Comparison of ENCODE assay signal across 12 cellular contexts in the genomic region with DNA sequence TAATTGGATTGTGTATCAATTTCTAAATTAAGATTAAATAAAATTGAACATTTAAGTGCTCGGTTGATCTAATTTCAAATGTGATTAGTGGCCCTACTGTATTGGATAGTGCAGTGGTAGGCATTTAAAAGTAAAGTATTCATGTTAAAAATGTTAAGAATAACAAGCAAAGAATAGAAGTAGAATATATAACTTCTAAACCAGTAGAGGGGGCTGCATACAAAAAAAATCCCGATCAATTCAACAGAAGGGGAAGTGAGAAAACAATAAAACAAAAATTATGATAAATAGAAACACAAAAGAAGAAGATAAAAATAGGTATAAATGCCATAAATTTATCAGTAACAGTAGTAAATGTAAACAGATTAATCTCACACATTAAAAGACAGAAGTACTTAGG. TPM values are rescaled to one million over a fixed set of nuclear protein-coding genes. Genes with fewer than 3 reads are reported as not detected.
DNase-seq lines count a peak whose midpoint lies in the region; ATAC-seq and TF ChIP-seq lines count a peak whose summit lies in the region.
"Had no signal": no experiment of that assay in that cellular context is flagged by ENCODE, and none has a peak within 500 bp of the region (broad histone marks: within the 10 kb centered on the region; RNA-seq: fewer than 3 reads in every experiment).

No MANE protein-coding gene starts in this region.

- H3K36me3 Mint-ChIP-seq in CD14-positive monocyte, result no peaks in the 10 kb centered on the region
- 0 out of 3 replicates have a peak, but pooled peaks cover under 1% of the 10 kb centered on the region for H3K36me3 Mint-ChIP-seq in GM23338 (ENCODE audit: low read depth)

- H3K27ac Mint-ChIP-seq in CD14-positive monocyte (no peak overlapping the region), GM23338 (no peak overlapping the region)
- H3K27ac Mint-ChIP-seq: activated naive CD4-positive, alpha-beta T cell treated with anti-CD3 and anti-CD28 coated beads, Interleukin-2, amount 50 U/mL, for 72 hours; T-helper 17 cell had no signal

- no peaks in the 10 kb centered on the region for H3K9me2 ChIP-seq in GM23338 (ENCODE audit: insufficient read depth)

- peaks cover 19% of the 10 kb centered on the region for H3K27me3 ChIP-seq in GM23338 (ENCODE audit: insufficient read depth)
- no peaks in the 10 kb centered on the region for H3K27me3 ChIP-seq in Peyer's patch

- no peak overlapping the region for H2AFZ ChIP-seq in GM23338

- H3K4me1 ChIP-seq in GM23338 (ENCODE audit: insufficient read depth) (peaks cover 8% of the 10 kb centered on the region; the same call in 1 of the 2 replicates), Peyer's patch (peaks cover 0 to 18% (median 5%) of the 10 kb centered on the region in 4 donors)

- no peak overlapping the region for H3K4me2 ChIP-seq in GM23338

- H3K4me3 Mint-ChIP-seq in CD14-positive monocyte, result no peak overlapping the region
- no peak overlapping the region for H3K4me3 Mint-ChIP-seq in GM23338
- H3K4me3 Mint-ChIP-seq: T-helper 17 cell had no signal

- H3K4me3 ChIP-seq in GM23338, result no peak overlapping the region
- H3K4me3 ChIP-seq in Peyer's patch, result no peak overlapping the region
- no peak overlapping the region for H3K4me3 ChIP-seq in foreskin fibroblast (ENCODE audit: low read depth in 1 of 2, low read length in 2 of 2)
- H3K4me3 ChIP-seq: gastroesophageal sphincter had no signal

- H3K9me3 Mint-ChIP-seq in CD14-positive monocyte (peaks cover 0 to 1% (median 0%) of the 10 kb centered on the region in 7 donors), GM23338 (peaks cover 4% of the 10 kb centered on the region)

- H3K9me3 ChIP-seq in Peyer's patch, result no peaks in the 10 kb centered on the region
- H3K9me3 ChIP-seq: gastroesophageal sphincter, neutrophil had no signal

- H3K79me2 ChIP-seq in GM23338 (replicated peaks; ENCODE audit: insufficient read depth), result no peaks in the 10 kb centered on the region

- DNase-seq in CD14-positive monocyte (ENCODE audit: low spot score) (no peak), GM23338 (ENCODE audit: low spot score) (peak; percentile 46), Peyer's patch (no peak), foreskin fibroblast (no peak), 8988T (no peak), NCI-H774 (lab: John Stamatoyannopoulos, UW) (no peak)
- DNase-seq: T-helper 17 cell had no signal

- H3K36me3 ChIP-seq in GM23338 (ENCODE audit: insufficient read depth) (no peaks in the 10 kb centered on the region), Peyer's patch (no peaks in the 10 kb centered on the region)
- H3K36me3 ChIP-seq: gastroesophageal sphincter, neutrophil had no signal

- no peaks in the 10 kb centered on the region for H4K20me1 ChIP-seq in GM23338 (replicated peaks; ENCODE audit: insufficient read depth)

- H3K27me3 Mint-ChIP-seq in CD14-positive monocyte (ENCODE audit: low read depth in 3 of 3) (peaks cover 5 to 19% (median 13%) of the 10 kb centered on the region in 3 donors), GM23338 (ENCODE audit: insufficient read depth, low read depth, poor library complexity) (peaks cover 10% of the 10 kb centered on the region)

- ATAC-seq in GM23338, result no peak
- ATAC-seq in GM19452 (IDR thresholded peaks at IDR 0.05; ENCODE audit: unreplicated experiment), result no peak
- no peak for ATAC-seq in HG03378 (IDR thresholded peaks at IDR 0.05; ENCODE audit: unreplicated experiment)
- ATAC-seq: activated naive CD4-positive, alpha-beta T cell treated with anti-CD3 and anti-CD28 coated beads, Interleukin-2, amount 50 U/mL, for 72 hours; gastroesophageal sphincter; T-helper 17 cell had no signal

- H3F3A ChIP-seq in GM23338 (replicated peaks; ENCODE audit: low read depth), result no peaks in the 10 kb centered on the region

- no peak for TF ChIP-seq POLR2A in Peyer's patch (IDR thresholded peaks at IDR 0.05)

- intact Hi-C loops in CD14-positive monocyte (cut with micrococcal nuclease), result loop anchor here (5.0 to 10.0 kb wide), 4 partner anchors 52 to 295 kb away; a partner anchor contains a TSS

- H3K27ac ChIP-seq in GM23338 (ENCODE audit: low read depth), result no peak overlapping the region
- H3K27ac ChIP-seq in Peyer's patch, result no peak overlapping the region
- H3K27ac ChIP-seq: gastroesophageal sphincter, neutrophil had no signal

- TF ChIP-seq CTCF in CD14-positive monocyte (IDR thresholded peaks at IDR 0.05) (peak; percentile 51), GM23338 (conservative IDR thresholded peaks at IDR 0.05; ENCODE audit: low read depth in 2 of 2) (peak in 1 of 2 experiments; percentile 74; a peak in 3 of 4 replicates), Peyer's patch (IDR thresholded peaks at IDR 0.05) (peak in 4 of 6 experiments; percentile 8 to 30 (median 22)), foreskin fibroblast (IDR thresholded peaks at IDR 0.05; ENCODE audit: low read depth, low read length) (peak; percentile 21)

- H3K4me1 Mint-ChIP-seq in CD14-positive monocyte (peaks cover 23% of the 10 kb centered on the region), GM23338 (peaks cover 8% of the 10 kb centered on the region)

TF ChIP-seq in GM23338, 12 proteins besides CTCF, POLR2A, EP300 and RAD21 (continues in another document):
- no peak for TF ChIP-seq JUNB (IDR thresholded peaks at IDR 0.05; ENCODE audit: unreplicated experiment)
- TF ChIP-seq EZH2phosphoT487 (IDR thresholded peaks at IDR 0.05; ENCODE audit: unreplicated experiment), result no peak
- no peak for TF ChIP-seq CREB1 (CRISPR knock-in tag; IDR thresholded peaks at IDR 0.05; ENCODE audit: low read depth)
- no peak for TF ChIP-seq NANOG (IDR thresholded peaks at IDR 0.05; ENCODE audit: borderline replicate concordance)
- TF ChIP-seq ZNF331 (CRISPR knock-in tag; IDR thresholded peaks at IDR 0.05; ENCODE audit: low read depth), result no peak
- no peak for TF ChIP-seq ZNF114 (CRISPR knock-in tag; IDR thresholded peaks at IDR 0.05)
- TF ChIP-seq POLR2AphosphoS5 (IDR thresholded peaks at IDR 0.05; ENCODE audit: low read depth), result no peak
- TF ChIP-seq, protein P1, sequence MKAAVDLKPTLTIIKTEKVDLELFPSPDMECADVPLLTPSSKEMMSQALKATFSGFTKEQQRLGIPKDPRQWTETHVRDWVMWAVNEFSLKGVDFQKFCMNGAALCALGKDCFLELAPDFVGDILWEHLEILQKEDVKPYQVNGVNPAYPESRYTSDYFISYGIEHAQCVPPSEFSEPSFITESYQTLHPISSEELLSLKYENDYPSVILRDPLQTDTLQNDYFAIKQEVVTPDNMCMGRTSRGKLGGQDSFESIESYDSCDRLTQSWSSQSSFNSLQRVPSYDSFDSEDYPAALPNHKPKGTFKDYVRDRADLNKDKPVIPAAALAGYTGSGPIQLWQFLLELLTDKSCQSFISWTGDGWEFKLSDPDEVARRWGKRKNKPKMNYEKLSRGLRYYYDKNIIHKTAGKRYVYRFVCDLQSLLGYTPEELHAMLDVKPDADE (IDR thresholded peaks at IDR 0.05), result no peak
- TF ChIP-seq EZH2 (IDR thresholded peaks at IDR 0.05; ENCODE audit: low read depth, unreplicated experiment), result no peak

RNA-seq across cellular contexts. Expression of a gene that starts 24.9 kb away (rescaled TPM):
- polyA plus RNA-seq in CD14-positive monocyte, result 1 to 10 TPM; 7.5 to 9.8 TPM
- total RNA-seq in GM23338 (2014; rRNA removed; shearing (Covaris generic)), result 0.14 TPM in 1 of 2 replicates, not detected in the other
- polyA plus RNA-seq in GM23338 (2016; fragmentation: Nextera tagmentation; extraction: Ambion mirVana), result not detected in 2 replicates
- 100 to 1,000 TPM in 1 of 4 donors, 1 to 10 TPM in 2, under 1 TPM in 1; 0.53 to 102 (median 4.6) TPM for total RNA-seq in Peyer's patch

RNA-seq across cellular contexts. Expression of a gene that starts 54.9 kb away (rescaled TPM):
- 1 to 10 TPM; 1.5 to 1.9 TPM for polyA plus RNA-seq in CD14-positive monocyte
- 10.7 and 11.3 TPM in 2 replicates for total RNA-seq in GM23338 (2014; rRNA removed; shearing (Covaris generic))
- polyA plus RNA-seq in GM23338 (2016; fragmentation: Nextera tagmentation; extraction: Ambion mirVana), result 4.8 and 5.5 TPM in 2 replicates
- 10 to 100 TPM in 1 of 4 donors, 1 to 10 TPM in 2, not detected in 1; 1.9 to 10.7 (median 8.3) TPM for total RNA-seq in Peyer's patch
- total RNA-seq: activated naive CD4-positive, alpha-beta T cell treated with anti-CD3 and anti-CD28 coated beads, Interleukin-2, amount 50 U/mL, for 72 hours had no signal
